In the genomic region with DNA sequence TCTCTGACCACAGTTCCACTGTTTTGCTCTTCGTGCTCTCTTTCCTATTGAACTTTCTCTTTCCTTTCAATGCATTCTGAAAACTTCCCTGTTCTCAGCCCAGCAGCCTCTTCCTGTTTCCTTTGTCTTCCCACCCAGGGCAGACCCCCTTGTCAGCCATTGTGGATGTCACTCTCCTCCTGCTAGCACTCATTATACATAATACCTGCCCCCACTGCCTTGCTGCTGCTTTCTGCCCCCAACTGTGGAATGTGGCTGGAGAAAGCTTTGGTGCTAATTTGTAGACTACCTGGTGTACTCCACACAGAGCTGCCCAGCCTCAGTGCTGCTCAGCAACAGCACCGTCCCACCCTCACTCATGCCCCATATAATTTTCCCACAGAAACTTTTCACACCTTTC, we compare ENCODE assay signal across 1 cellular context.
TF ChIP-seq lines count a peak whose summit lies in the region.

No MANE protein-coding gene starts in this region.

TF ChIP-seq in WTC11, 78 proteins besides CTCF, POLR2A, EP300 and RAD21 (continued from another document):
- TF ChIP-seq, protein P1, sequence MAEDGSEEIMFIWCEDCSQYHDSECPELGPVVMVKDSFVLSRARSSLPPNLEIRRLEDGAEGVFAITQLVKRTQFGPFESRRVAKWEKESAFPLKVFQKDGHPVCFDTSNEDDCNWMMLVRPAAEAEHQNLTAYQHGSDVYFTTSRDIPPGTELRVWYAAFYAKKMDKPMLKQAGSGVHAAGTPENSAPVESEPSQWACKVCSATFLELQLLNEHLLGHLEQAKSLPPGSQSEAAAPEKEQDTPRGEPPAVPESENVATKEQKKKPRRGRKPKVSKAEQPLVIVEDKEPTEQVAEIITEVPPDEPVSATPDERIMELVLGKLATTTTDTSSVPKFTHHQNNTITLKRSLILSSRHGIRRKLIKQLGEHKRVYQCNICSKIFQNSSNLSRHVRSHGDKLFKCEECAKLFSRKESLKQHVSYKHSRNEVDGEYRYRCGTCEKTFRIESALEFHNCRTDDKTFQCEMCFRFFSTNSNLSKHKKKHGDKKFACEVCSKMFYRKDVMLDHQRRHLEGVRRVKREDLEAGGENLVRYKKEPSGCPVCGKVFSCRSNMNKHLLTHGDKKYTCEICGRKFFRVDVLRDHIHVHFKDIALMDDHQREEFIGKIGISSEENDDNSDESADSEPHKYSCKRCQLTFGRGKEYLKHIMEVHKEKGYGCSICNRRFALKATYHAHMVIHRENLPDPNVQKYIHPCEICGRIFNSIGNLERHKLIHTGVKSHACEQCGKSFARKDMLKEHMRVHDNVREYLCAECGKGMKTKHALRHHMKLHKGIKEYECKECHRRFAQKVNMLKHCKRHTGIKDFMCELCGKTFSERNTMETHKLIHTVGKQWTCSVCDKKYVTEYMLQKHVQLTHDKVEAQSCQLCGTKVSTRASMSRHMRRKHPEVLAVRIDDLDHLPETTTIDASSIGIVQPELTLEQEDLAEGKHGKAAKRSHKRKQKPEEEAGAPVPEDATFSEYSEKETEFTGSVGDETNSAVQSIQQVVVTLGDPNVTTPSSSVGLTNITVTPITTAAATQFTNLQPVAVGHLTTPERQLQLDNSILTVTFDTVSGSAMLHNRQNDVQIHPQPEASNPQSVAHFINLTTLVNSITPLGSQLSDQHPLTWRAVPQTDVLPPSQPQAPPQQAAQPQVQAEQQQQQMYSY (CRISPR knock-in tag; IDR thresholded peaks at IDR 0.05): no peak
